ENCODE assay signal across 15 cellular contexts in genomic region chr13:99558570-99559180, GRCh38. TPM values are rescaled to one million over a fixed set of nuclear protein-coding genes. Genes with fewer than 3 reads are reported as not detected.
DNase-seq lines count a peak whose midpoint lies in the region; ATAC-seq, FAIRE-seq and TF ChIP-seq lines count a peak whose summit lies in the region.
"Had no signal": no experiment of that assay in that cellular context is flagged by ENCODE, and none has a peak within 500 bp of the region (broad histone marks: within the 10 kb centered on the region; RNA-seq: fewer than 3 reads in every experiment).

No MANE protein-coding gene starts in this region.

- no peak overlapping the region for H3K4me3 ChIP-seq in fibroblast of lung (replicated peaks in 1 of 4; ENCODE audit: control extremely low read depth in 1 of 4, insufficient read depth in 1 of 4, low read depth in 3 of 4, low read length in 4 of 4)
- no peak overlapping the region for H3K4me3 ChIP-seq in kidney (ENCODE audit: low read length in 2 of 2)
- H3K4me3 ChIP-seq: K562 had no signal

- H3K9me3 Mint-ChIP-seq in activated CD8-positive, alpha-beta memory T cell treated with anti-CD3 and anti-CD28 coated beads, Interleukin-2, amount 10 ng/mL, durations not matched to agents 7 days and 5 days (ENCODE audit: low read depth): no peaks in the 10 kb centered on the region
- H3K9me3 Mint-ChIP-seq in nephron progenitor cell: no peaks in the 10 kb centered on the region

- H3K4me3 Mint-ChIP-seq in activated CD8-positive, alpha-beta memory T cell treated with anti-CD3 and anti-CD28 coated beads, Interleukin-2, amount 10 ng/mL, durations not matched to agents 7 days and 5 days: no peak overlapping the region
- H3K4me3 Mint-ChIP-seq in T-helper 17 cell: no peak overlapping the region
- no peak overlapping the region for H3K4me3 Mint-ChIP-seq in nephron progenitor cell

- no peak for FAIRE-seq in kidney (lab: Jason Lieb, UNC)
- FAIRE-seq: GM18507, HTR-8/SVneo, K562 had no signal

- no peak overlapping the region for H3K4me2 ChIP-seq in fibroblast of lung (ENCODE audit: extremely low read depth, insufficient read depth, low read length)

- CTCF ChIA-PET in activated CD8-positive, alpha-beta memory T cell treated with anti-CD3 and anti-CD28 coated beads, Interleukin-2, amount 10 ng/mL, durations not matched to agents 7 days and 5 days (lab: Charles Lee): interaction anchor here (0.8 kb wide), 1 partner anchor 410 kb away, joined by 3 read pairs; no protein-coding TSS in a partner anchor

- no peak for ATAC-seq in activated CD8-positive, alpha-beta memory T cell treated with anti-CD3 and anti-CD28 coated beads, Interleukin-2, amount 10 ng/mL, durations not matched to agents 7 days and 5 days
- ATAC-seq in T-helper 17 cell: no peak
- ATAC-seq: K562 had no signal

- H3K79me2 ChIP-seq in fibroblast of lung (ENCODE audit: control insufficient read depth, insufficient read depth, low read length): no peaks in the 10 kb centered on the region

- no peak overlapping the region for H2AFZ ChIP-seq in fibroblast of lung (ENCODE audit: low read length)

- peaks cover 8% of the 10 kb centered on the region for H3K4me1 Mint-ChIP-seq in activated CD8-positive, alpha-beta memory T cell treated with anti-CD3 and anti-CD28 coated beads, Interleukin-2, amount 10 ng/mL, durations not matched to agents 7 days and 5 days
- peaks cover 6% of the 10 kb centered on the region for H3K4me1 Mint-ChIP-seq in T-helper 17 cell
- no peaks in the 10 kb centered on the region for H3K4me1 Mint-ChIP-seq in nephron progenitor cell

- no peaks in the 10 kb centered on the region for H3K4me1 ChIP-seq in fibroblast of lung (ENCODE audit: control insufficient read depth, extremely low read depth, insufficient read depth, low read length)
- H3K4me1 ChIP-seq in kidney (ENCODE audit: control insufficient read depth in 1 of 2, insufficient read depth in 1 of 2, low read depth in 1 of 2, low read length in 2 of 2): no peaks in the 10 kb centered on the region

- H3K36me3 ChIP-seq in fibroblast of lung (ENCODE audit: control insufficient read depth, insufficient read depth, low read length) (no peaks in the 10 kb centered on the region), kidney (ENCODE audit: control insufficient read depth in 1 of 2, insufficient read depth in 2 of 2, low read length in 2 of 2) (peaks cover 19 to 20% of the 10 kb centered on the region in 2 donors)

- intact Hi-C loops in kidney (cut with DNase I): no loop called here

- peaks cover 57% of the 10 kb centered on the region for H3K36me3 Mint-ChIP-seq in activated CD8-positive, alpha-beta memory T cell treated with anti-CD3 and anti-CD28 coated beads, Interleukin-2, amount 10 ng/mL, durations not matched to agents 7 days and 5 days
- H3K36me3 Mint-ChIP-seq in T-helper 17 cell (ENCODE audit: low read depth) (peaks cover 15% of the 10 kb centered on the region), nephron progenitor cell (ENCODE audit: low read depth) (peaks cover 75% of the 10 kb centered on the region)

- H3K9me3 ChIP-seq in T-helper 17 cell (ENCODE audit: control insufficient read depth, low read length, poor library complexity, severe bottlenecking): no peaks in the 10 kb centered on the region
- H3K9me3 ChIP-seq in fibroblast of lung (ENCODE audit: control insufficient read depth, insufficient read depth, low read depth, low read length): no peaks in the 10 kb centered on the region
- H3K9me3 ChIP-seq in kidney (ENCODE audit: control insufficient read depth in 1 of 2, low read length in 2 of 2): no peaks in the 10 kb centered on the region

- no peak overlapping the region for H3K9ac ChIP-seq in fibroblast of lung (ENCODE audit: insufficient read depth, low read length)
- H3K9ac ChIP-seq in kidney (ENCODE audit: low read length in 2 of 2): no peak overlapping the region

- H4K20me1 ChIP-seq in fibroblast of lung (ENCODE audit: control insufficient read depth, extremely low read depth, insufficient read depth, low read length): no peaks in the 10 kb centered on the region

- no peaks in the 10 kb centered on the region for H3K27me3 Mint-ChIP-seq in activated CD8-positive, alpha-beta memory T cell treated with anti-CD3 and anti-CD28 coated beads, Interleukin-2, amount 10 ng/mL, durations not matched to agents 7 days and 5 days
- H3K27me3 Mint-ChIP-seq in T-helper 17 cell (no peaks in the 10 kb centered on the region), nephron progenitor cell (ENCODE audit: low read depth, poor library complexity) (no peaks in the 10 kb centered on the region)

- no peaks in the 10 kb centered on the region for H3K27me3 ChIP-seq in fibroblast of lung (ENCODE audit: control insufficient read depth, insufficient read depth, low read length)

- peak overlapping the region; percentile 14 for H3K27ac Mint-ChIP-seq in activated CD8-positive, alpha-beta memory T cell treated with anti-CD3 and anti-CD28 coated beads, Interleukin-2, amount 10 ng/mL, durations not matched to agents 7 days and 5 days
- H3K27ac Mint-ChIP-seq in T-helper 17 cell: peak overlapping the region; percentile 34
- peak overlapping the region; percentile 79 for H3K27ac Mint-ChIP-seq in nephron progenitor cell

- TF ChIP-seq CTCF in fibroblast of lung (conservative IDR thresholded peaks at IDR 0.05 in 1 of 2, IDR thresholded peaks at IDR 0.05 in 1 of 2; ENCODE audit: low read depth in 1 of 2, low read length in 2 of 2): no peak
- TF ChIP-seq CTCF in nephron progenitor cell (IDR thresholded peaks at IDR 0.05): no peak
- no peak for TF ChIP-seq CTCF in kidney (IDR thresholded peaks at IDR 0.05; ENCODE audit: borderline replicate concordance, extremely low read depth, insufficient read depth)

- no peak for DNase-seq in activated CD8-positive, alpha-beta memory T cell treated with anti-CD3 and anti-CD28 coated beads, Interleukin-2, amount 10 ng/mL, durations not matched to agents 7 days and 5 days
- DNase-seq in activated CD8-positive, alpha-beta memory T cell treated with anti-CD3 and anti-CD28 coated beads, Interleukin-2, amount 50 U/mL, for 48 hours: no peak
- DNase-seq in T-helper 17 cell: no peak
- DNase-seq in fibroblast of lung (ENCODE audit: low read depth in 2 of 2): peak; percentile 15 to 28
- DNase-seq in nephron progenitor cell: no peak
- no peak for DNase-seq in kidney
- no peak for DNase-seq in T1000 (lab: John Stamatoyannopoulos, UW)
- DNase-seq in dermis blood vessel endothelial cell: no peak
- DNase-seq: DMS153, NCI-H146, NCI-H69 had no signal

- no peak overlapping the region for H3K27ac ChIP-seq in fibroblast of lung (ENCODE audit: insufficient read depth, low read length)
- no peak overlapping the region for H3K27ac ChIP-seq in kidney (ENCODE audit: low read depth in 2 of 2, low read length in 2 of 2)
- H3K27ac ChIP-seq: 22Rv1 had no signal

RNA-seq across cellular contexts. Expression of gene CLYBL, which starts 47.8 kb away (rescaled TPM):
- total RNA-seq in activated CD8-positive, alpha-beta memory T cell treated with anti-CD3 and anti-CD28 coated beads, Interleukin-2, amount 10 ng/mL, durations not matched to agents 7 days and 5 days: 1 to 10 TPM; 4.1 to 7.6 TPM
- total RNA-seq in T-helper 17 cell (10 to 100 TPM; 12.8 to 14.5 TPM), fibroblast of lung (1.3 and 1.8 TPM in 2 replicates), kidney (23.4 TPM), dermis blood vessel endothelial cell (1.2 and 2.5 TPM in 2 replicates)
- polyA plus RNA-seq in fibroblast of lung (1.2 and 2.0 TPM in 2 replicates), kidney (ENCODE audit: insufficient read depth, low read depth, low replicate concordance) (71.7 TPM)
- 1.5 and 1.6 TPM in 2 replicates for polyA plus RNA-seq in fibroblast of lung (2012)
- polyA minus RNA-seq in fibroblast of lung (ENCODE audit: low replicate concordance): not detected in 2 replicates

RNA-seq across cellular contexts. Expression of gene TM9SF2, which starts 57.4 kb away (rescaled TPM):
- 10 to 100 TPM; 67.9 to 79.4 TPM for total RNA-seq in activated CD8-positive, alpha-beta memory T cell treated with anti-CD3 and anti-CD28 coated beads, Interleukin-2, amount 10 ng/mL, durations not matched to agents 7 days and 5 days
- total RNA-seq in T-helper 17 cell: 10 to 100 TPM; 42.4 to 50.7 TPM
- 95.3 and 109 TPM in 2 replicates for total RNA-seq in fibroblast of lung
- polyA plus RNA-seq in fibroblast of lung: 116 and 149 TPM in 2 replicates
- polyA plus RNA-seq in fibroblast of lung (2012): 68.7 and 83.5 TPM in 2 replicates
- polyA minus RNA-seq in fibroblast of lung (ENCODE audit: low replicate concordance): 17.5 and 28.0 TPM in 2 replicates
- 144 TPM for total RNA-seq in kidney
- polyA plus RNA-seq in kidney (ENCODE audit: insufficient read depth, low read depth, low replicate concordance): 88.3 TPM
- 153 and 165 TPM in 2 replicates for total RNA-seq in dermis blood vessel endothelial cell

Comparison
In these comparisons a context has a peak if more than half of its experiments do, and no peak if none do; other contexts are left out.
1. DNase-seq: peak in fibroblast of lung (2 of 2); none in activated CD8-positive, alpha-beta memory T cell treated with anti-CD3 and anti-CD28 coated beads, Interleukin-2, amount 10 ng/mL, durations not matched to agents 7 days and 5 days (single experiment), activated CD8-positive, alpha-beta memory T cell treated with anti-CD3 and anti-CD28 coated beads, Interleukin-2, amount 50 U/mL, for 48 hours (single experiment), T-helper 17 cell (0 of 3), nephron progenitor cell (single experiment), kidney (single experiment), T1000 (single experiment) and dermis blood vessel endothelial cell (single experiment).
2. H3K27ac Mint-ChIP-seq: peak in every context shown above with its lines; median percentile 79 in nephron progenitor cell; 34 in T-helper 17 cell; 14 in activated CD8-positive, alpha-beta memory T cell treated with anti-CD3 and anti-CD28 coated beads, Interleukin-2, amount 10 ng/mL, durations not matched to agents 7 days and 5 days.